Comparison of ENCODE assay signal across 8 cellular contexts in the genomic region with DNA sequence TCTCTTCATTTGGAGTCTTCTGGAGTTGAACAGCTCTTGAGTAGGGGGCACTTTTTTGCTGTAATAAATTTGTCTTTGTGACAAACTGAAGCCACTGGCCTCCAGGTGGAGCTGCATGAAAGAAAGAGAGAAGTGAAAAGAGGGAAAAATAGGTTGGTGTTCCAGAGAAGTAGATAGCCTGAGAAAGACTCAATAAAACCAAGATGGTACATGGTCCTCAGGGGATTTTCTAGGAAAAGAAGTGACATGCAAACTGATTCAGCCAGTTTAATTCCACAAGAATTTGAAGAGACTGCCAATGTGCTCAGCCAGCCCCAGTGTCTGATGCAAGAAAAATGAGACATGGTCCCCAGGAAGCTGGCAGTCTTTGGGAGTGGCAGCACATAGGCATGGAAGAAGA.
DNase-seq lines count a peak whose midpoint lies in the region; ATAC-seq and TF ChIP-seq lines count a peak whose summit lies in the region.

No MANE protein-coding gene starts in this region.

- CTCF ChIA-PET in SK-N-SH (lab: Yijun Ruan, JAX): interaction anchor here (0.6 to 1.9 kb wide), 19 partner anchors 10 to 615 kb away, joined by 3 to 11 read pairs (median 3); no protein-coding TSS in a partner anchor

- H3K9me2 ChIP-seq in SK-N-SH: no peaks in the 10 kb centered on the region

- H3K27me3 ChIP-seq in BE2C (no peaks in the 10 kb centered on the region), H7 (ENCODE audit: control insufficient read depth, insufficient read depth, low read length) (no peaks in the 10 kb centered on the region), SK-N-SH (ENCODE audit: insufficient read depth) (no peaks in the 10 kb centered on the region), foreskin keratinocyte (no peaks in the 10 kb centered on the region), gastrocnemius medialis (no peaks in the 10 kb centered on the region)

- POLR2A ChIA-PET in SK-N-SH (lab: Yijun Ruan, JAX): no interaction called here

- no peak overlapping the region for H3K9ac ChIP-seq in SK-N-SH

- in situ Hi-C loops in gastrocnemius medialis (cut with MboI; ENCODE audit: low sequenced_read_pairs in 4 of 4): loop anchor here in 2 of 4 donors (25.0 kb wide), 2 partner anchors 474 to 701 kb away; no protein-coding TSS in a partner anchor

- no peak for TF ChIP-seq EP300 in SK-N-SH (IDR thresholded peaks at IDR 0.05; ENCODE audit: borderline replicate concordance in 1 of 2, low read depth in 1 of 2, low read length in 1 of 2)

- ATAC-seq in foreskin keratinocyte (no peak), gastrocnemius medialis (peak in 1 of 2 donors; percentile 30), HG03196 (IDR thresholded peaks at IDR 0.05; ENCODE audit: unreplicated experiment) (no peak), GM19023 (IDR thresholded peaks at IDR 0.05; ENCODE audit: unreplicated experiment) (no peak)

- H4K20me1 ChIP-seq in SK-N-SH (ENCODE audit: insufficient read depth): no peaks in the 10 kb centered on the region

- H3K27ac ChIP-seq in SK-N-SH (ENCODE audit: low read depth in 2 of 2, low read length in 1 of 2): no peak overlapping the region
- no peak overlapping the region for H3K27ac ChIP-seq in foreskin keratinocyte
- no peak overlapping the region for H3K27ac ChIP-seq in gastrocnemius medialis

- peak; percentile 72 for TF ChIP-seq CTCF in BE2C (IDR thresholded peaks at IDR 0.05; ENCODE audit: low read depth, low read length)
- TF ChIP-seq CTCF in SK-N-SH (IDR thresholded peaks at IDR 0.05): peak; percentile 66
- TF ChIP-seq CTCF in foreskin keratinocyte (conservative IDR thresholded peaks at IDR 0.05): peak; percentile 68
- TF ChIP-seq CTCF in gastrocnemius medialis (IDR thresholded peaks at IDR 0.05 in 4 of 5, conservative IDR thresholded peaks at IDR 0.05 in 1 of 5): peak in 3 of 5 experiments; percentile 27 to 29 (median 29)

- H3K79me2 ChIP-seq in SK-N-SH (ENCODE audit: insufficient read depth): no peaks in the 10 kb centered on the region

- no peaks in the 10 kb centered on the region for H3F3A ChIP-seq in SK-N-SH (replicated peaks; ENCODE audit: insufficient read depth)

- no peak overlapping the region for H3K4me2 ChIP-seq in SK-N-SH

- intact Hi-C loops in gastrocnemius medialis (cut with DNase I; ENCODE audit: low total_unique reads): no loop called here

- DNase-seq in BE2C: peak; percentile 38
- peak; percentile 19 for DNase-seq in H7
- peak; percentile 19 for DNase-seq in SK-N-SH
- peak in 1 of 2 donors; percentile 53 for DNase-seq in foreskin keratinocyte
- peak in 1 of 2 donors; percentile 11 for DNase-seq in gastrocnemius medialis
- DNase-seq in NOMO-1 treated with dmso at 0.1 percent for 144 hours (lab: John Stamatoyannopoulos, UW; ENCODE audit: unreplicated experiment): no peak

- H3K4me3 ChIP-seq in BE2C (ENCODE audit: low read depth, low read length) (no peak overlapping the region), H7 (ENCODE audit: insufficient read depth, low read depth, low read length) (no peak overlapping the region), SK-N-SH (ENCODE audit: low read depth in 2 of 2, low read length in 1 of 2) (no peak overlapping the region), gastrocnemius medialis (no peak overlapping the region)

- H3K9me3 ChIP-seq in BE2C (no peaks in the 10 kb centered on the region), SK-N-SH (no peaks in the 10 kb centered on the region), gastrocnemius medialis (no peaks in the 10 kb centered on the region)

- no peak overlapping the region for H2AFZ ChIP-seq in SK-N-SH (ENCODE audit: low read depth)

- TF ChIP-seq POLR2A in gastrocnemius medialis (IDR thresholded peaks at IDR 0.05): no peak

- TF ChIP-seq RAD21 in SK-N-SH (IDR thresholded peaks at IDR 0.05; ENCODE audit: low read length): peak; percentile 84

- H3K4me1 ChIP-seq in BE2C (no peaks in the 10 kb centered on the region), SK-N-SH (ENCODE audit: control insufficient read depth in 1 of 2, insufficient read depth in 2 of 2, low read depth in 1 of 2, low read length in 1 of 2) (no peaks in the 10 kb centered on the region), foreskin keratinocyte (no peaks in the 10 kb centered on the region), gastrocnemius medialis (no peaks in the 10 kb centered on the region)

- H3K36me3 ChIP-seq in BE2C (no peaks in the 10 kb centered on the region; the same call in 1 of the 2 replicates), H7 (replicated peaks; ENCODE audit: control insufficient read depth, insufficient read depth, low read length) (no peaks in the 10 kb centered on the region), SK-N-SH (replicated peaks in 1 of 2; ENCODE audit: control insufficient read depth in 1 of 2, insufficient read depth in 2 of 2, low read length in 1 of 2) (no peaks in the 10 kb centered on the region), gastrocnemius medialis (no peaks in the 10 kb centered on the region)

TF ChIP-seq in SK-N-SH, 30 proteins besides CTCF, POLR2A, EP300 and RAD21:
- TF ChIP-seq SMC3 (IDR thresholded peaks at IDR 0.05; ENCODE audit: low read depth, low read length) (peak; percentile 63), GABPA (IDR thresholded peaks at IDR 0.05; ENCODE audit: low read depth) (no peak)
TF ChIP-seq in SK-N-SH: peak in this region for 1.
